Comparison of ENCODE assay signal across 10 cellular contexts in genomic region chrX:70970482-70970999, GRCh38. TPM values are rescaled to one million over a fixed set of nuclear protein-coding genes. Genes with fewer than 3 reads are reported as not detected.
DNase-seq lines count a peak whose midpoint lies in the region; FAIRE-seq and TF ChIP-seq lines count a peak whose summit lies in the region.
"Had no signal": no experiment of that assay in that cellular context is flagged by ENCODE, and none has a peak within 500 bp of the region (broad histone marks: within the 10 kb centered on the region; RNA-seq: fewer than 3 reads in every experiment).

No MANE protein-coding gene starts in this region.

- POLR2A ChIA-PET in activated CD4-positive, alpha-beta T cell treated with anti-CD3 and anti-CD28 coated beads, Interleukin-2, amount 10 ng/mL, durations not matched to agents 7 days and 5 days (lab: Charles Lee), result no interaction called here

- no peak overlapping the region for H3K4me3 ChIP-seq in fibroblast of villous mesenchyme (ENCODE audit: low read depth, low read length)
- H3K4me3 ChIP-seq in vagina, result no peak overlapping the region

- H3K27me3 Mint-ChIP-seq in activated CD4-positive, alpha-beta T cell treated with anti-CD3 and anti-CD28 coated beads, Interleukin-2, amount 10 ng/mL, durations not matched to agents 7 days and 5 days, result peaks cover 2% of the 10 kb centered on the region
- H3K27me3 Mint-ChIP-seq in endothelial cell (ENCODE audit: unreplicated experiment), result peaks cover 1% of the 10 kb centered on the region

- no peak overlapping the region for H3K27ac Mint-ChIP-seq in activated CD4-positive, alpha-beta T cell treated with anti-CD3 and anti-CD28 coated beads, Interleukin-2, amount 10 ng/mL, durations not matched to agents 7 days and 5 days
- no peak overlapping the region for H3K27ac Mint-ChIP-seq in endothelial cell (ENCODE audit: unreplicated experiment)

- in situ Hi-C loops in ACHN (cut with HindIII; ENCODE audit: low pct_ligation_motif_present, low pct_unique_long_range_greater_than_20kb, low sequenced_read_pairs), result no loop called here

- no peaks in the 10 kb centered on the region for H3K27me3 ChIP-seq in vagina

- CTCF ChIA-PET in activated CD4-positive, alpha-beta T cell treated with anti-CD3 and anti-CD28 coated beads, Interleukin-2, amount 10 ng/mL, durations not matched to agents 7 days and 5 days (lab: Charles Lee), result interaction anchor here (0.7 to 1.3 kb wide), 3 partner anchors 11 to 264 kb away, joined by 3 read pairs; no protein-coding TSS in a partner anchor

- no peaks in the 10 kb centered on the region for H3K9me3 ChIP-seq in vagina

- no peaks in the 10 kb centered on the region for H3K36me3 Mint-ChIP-seq in activated CD4-positive, alpha-beta T cell treated with anti-CD3 and anti-CD28 coated beads, Interleukin-2, amount 10 ng/mL, durations not matched to agents 7 days and 5 days (ENCODE audit: low read depth)
- no peaks in the 10 kb centered on the region for H3K36me3 Mint-ChIP-seq in endothelial cell (ENCODE audit: low read depth, unreplicated experiment)

- TF ChIP-seq POLR2A in vagina (IDR thresholded peaks at IDR 0.05), result no peak

- H3K36me3 ChIP-seq in vagina, result no peaks in the 10 kb centered on the region

- H3K27ac ChIP-seq in vagina, result no peak overlapping the region
- H3K27ac ChIP-seq: epithelial cell of prostate had no signal

- peaks cover 7% of the 10 kb centered on the region for H3K4me1 Mint-ChIP-seq in activated CD4-positive, alpha-beta T cell treated with anti-CD3 and anti-CD28 coated beads, Interleukin-2, amount 10 ng/mL, durations not matched to agents 7 days and 5 days
- no peaks in the 10 kb centered on the region for H3K4me1 Mint-ChIP-seq in endothelial cell (ENCODE audit: unreplicated experiment)

- no peaks in the 10 kb centered on the region for H3K9me3 Mint-ChIP-seq in activated CD4-positive, alpha-beta T cell treated with anti-CD3 and anti-CD28 coated beads, Interleukin-2, amount 10 ng/mL, durations not matched to agents 7 days and 5 days
- H3K9me3 Mint-ChIP-seq in endothelial cell (ENCODE audit: unreplicated experiment), result no peaks in the 10 kb centered on the region

- H3K4me1 ChIP-seq in vagina, result no peaks in the 10 kb centered on the region

- intact Hi-C loops in vagina (cut with DNase I), result no loop called here

- H3K4me3 Mint-ChIP-seq in activated CD4-positive, alpha-beta T cell treated with anti-CD3 and anti-CD28 coated beads, Interleukin-2, amount 10 ng/mL, durations not matched to agents 7 days and 5 days, result no peak overlapping the region
- H3K4me3 Mint-ChIP-seq in endothelial cell (ENCODE audit: unreplicated experiment), result no peak overlapping the region

- peak; percentile 25 for DNase-seq in ACHN
- DNase-seq in RKO (ENCODE audit: low spot score), result peak; percentile 48
- DNase-seq in fibroblast of villous mesenchyme (ENCODE audit: low read depth), result peak; percentile 23
- peak; percentile 9 for DNase-seq in urothelium cell line (ENCODE audit: low spot score)
- DNase-seq in vagina (ENCODE audit: extremely low spot score in 2 of 2), result no peak
- DNase-seq in activated CD4-positive, alpha-beta T cell treated with anti-CD3 and anti-CD28 coated beads, Interleukin-2, amount 10 ng/mL, durations not matched to agents 7 days and 5 days, result no peak
- no peak for DNase-seq in endothelial cell (ENCODE audit: low spot score)

- FAIRE-seq in urothelium cell line (lab: Jason Lieb, UNC), result no peak

- TF ChIP-seq CTCF in GM12873 (IDR thresholded peaks at IDR 0.05; ENCODE audit: insufficient read depth, low read depth, low read length, missing control alignments) (peak; percentile 37), fibroblast of villous mesenchyme (IDR thresholded peaks at IDR 0.05; ENCODE audit: insufficient read depth, low read depth, low read length) (peak; percentile 36), vagina (IDR thresholded peaks at IDR 0.05) (peak in 1 of 3 experiments; percentile 25), endothelial cell (IDR thresholded peaks at IDR 0.05; ENCODE audit: unreplicated experiment) (no peak)

RNA-seq across cellular contexts. Expression of gene SLC7A3, which starts 39.6 kb away (rescaled TPM):
- total RNA-seq in fibroblast of villous mesenchyme (under 0.01 and 0.86 TPM in 2 replicates), vagina (1.7 TPM), endothelial cell (ENCODE audit: unreplicated experiment) (1.1 TPM)
- total RNA-seq in activated CD4-positive, alpha-beta T cell treated with anti-CD3 and anti-CD28 coated beads, Interleukin-2, amount 10 ng/mL, durations not matched to agents 7 days and 5 days, result not detected
- total RNA-seq: subcutaneous adipose tissue had no signal

Comparison
In these comparisons a context has a peak if more than half of its experiments do, and no peak if none do; other contexts are left out.
1. DNase-seq: peak in ACHN (single experiment), RKO (single experiment), fibroblast of villous mesenchyme (single experiment) and urothelium cell line (single experiment); none in vagina (0 of 2), activated CD4-positive, alpha-beta T cell treated with anti-CD3 and anti-CD28 coated beads, Interleukin-2, amount 10 ng/mL, durations not matched to agents 7 days and 5 days (single experiment) and endothelial cell (single experiment).